In genomic region chr4:10461091-10461849, GRCh38 we compare ENCODE assay signal across 8 cellular contexts. TPM values are rescaled to one million over a fixed set of nuclear protein-coding genes. Genes with fewer than 3 reads are reported as not detected.
DNase-seq lines count a peak whose midpoint lies in the region; ATAC-seq, FAIRE-seq and TF ChIP-seq lines count a peak whose summit lies in the region.

No MANE protein-coding gene starts in this region.

- H3K79me2 ChIP-seq in astrocyte (ENCODE audit: insufficient read depth, low read length) (peaks cover 5% of the 10 kb centered on the region), smooth muscle cell (ENCODE audit: low read depth) (peaks cover 3% of the 10 kb centered on the region)

- H3K4me3 ChIP-seq in astrocyte (ENCODE audit: insufficient read depth, low read depth, low read length) (peak overlapping the region; percentile 47), iPS DF 6.9 (ENCODE audit: low read length) (peak overlapping the region; percentile 51; the same call in 1 of the 2 replicates), smooth muscle cell (peak overlapping the region; percentile 52)

- H3K4me2 ChIP-seq in astrocyte (ENCODE audit: low read length) (peak overlapping the region; percentile 85), smooth muscle cell (peak overlapping the region; percentile 90)

- H3K27me3 Mint-ChIP-seq in T-helper 17 cell (peaks cover 35% of the 10 kb centered on the region), astrocyte (ENCODE audit: low read depth, unreplicated experiment) (peaks cover 55% of the 10 kb centered on the region)

- TF ChIP-seq CTCF in astrocyte (IDR thresholded peaks at IDR 0.05; ENCODE audit: insufficient read depth, low read depth, low read length) (peak; percentile 51), smooth muscle cell (IDR thresholded peaks at IDR 0.05; ENCODE audit: borderline replicate concordance, insufficient read depth, poor library complexity, severe bottlenecking) (peak; percentile 97)

- H3K9ac ChIP-seq in astrocyte (ENCODE audit: low read length) (no peak overlapping the region), smooth muscle cell (ENCODE audit: low read depth) (no peak overlapping the region)

- H3F3A ChIP-seq in smooth muscle cell (ENCODE audit: low read depth), result peaks cover 5% of the 10 kb centered on the region

- no peak overlapping the region for H3K27ac ChIP-seq in astrocyte (ENCODE audit: low read depth, low read length)
- H3K27ac ChIP-seq in iPS DF 6.9 (ENCODE audit: low read length), result no peak overlapping the region
- no peak overlapping the region for H3K27ac ChIP-seq in smooth muscle cell (ENCODE audit: low read depth)

- H3K36me3 Mint-ChIP-seq in T-helper 17 cell (ENCODE audit: low read depth) (no peaks in the 10 kb centered on the region), astrocyte (ENCODE audit: low read depth, unreplicated experiment) (peaks cover 9% of the 10 kb centered on the region)

- H3K36me3 ChIP-seq in astrocyte (ENCODE audit: insufficient read depth, low read length) (no peaks in the 10 kb centered on the region), iPS DF 6.9 (ENCODE audit: control insufficient read depth, insufficient read depth, low read length) (no peaks in the 10 kb centered on the region), smooth muscle cell (ENCODE audit: low read depth) (no peaks in the 10 kb centered on the region)

- H3K9me3 Mint-ChIP-seq in astrocyte (ENCODE audit: unreplicated experiment), result peaks cover 19% of the 10 kb centered on the region

- peaks cover 3% of the 10 kb centered on the region for H3K9me3 ChIP-seq in T-helper 17 cell (ENCODE audit: control insufficient read depth, low read length, poor library complexity, severe bottlenecking)
- H3K9me3 ChIP-seq in astrocyte (ENCODE audit: insufficient read depth, low read depth, low read length), result peaks cover 4% of the 10 kb centered on the region
- H3K9me3 ChIP-seq in iPS DF 6.9 (ENCODE audit: control insufficient read depth, insufficient read depth, low read length), result no peaks in the 10 kb centered on the region
- no peaks in the 10 kb centered on the region for H3K9me3 ChIP-seq in smooth muscle cell (replicated peaks; ENCODE audit: low read depth)

- peak overlapping the region; percentile 82 for H3K4me3 Mint-ChIP-seq in T-helper 17 cell
- H3K4me3 Mint-ChIP-seq in astrocyte (ENCODE audit: unreplicated experiment), result peak overlapping the region; percentile 71

- H2AFZ ChIP-seq in astrocyte (ENCODE audit: low read depth, low read length), result peak overlapping the region; percentile 82
- H2AFZ ChIP-seq in smooth muscle cell (ENCODE audit: low read depth), result peak overlapping the region; percentile 94

- DNase-seq in AG08396 (ENCODE audit: low spot score), result peak; percentile 73
- DNase-seq in T-helper 17 cell, result peak; percentile 69 to 74 (median 73)
- DNase-seq in astrocyte (ENCODE audit: low read depth), result peak; percentile 18
- no peak for DNase-seq in iPS DF 6.9 (ENCODE audit: low read depth, low spot score)
- DNase-seq in smooth muscle cell (lab: John Stamatoyannopoulos, UW; ENCODE audit: unreplicated experiment), result peak; percentile 36
- DNase-seq in HCEC 1CT, result no peak

- H4K20me1 ChIP-seq in astrocyte (ENCODE audit: insufficient read depth, low read length) (no peaks in the 10 kb centered on the region), smooth muscle cell (ENCODE audit: low read depth) (no peaks in the 10 kb centered on the region)

- peaks cover 5% of the 10 kb centered on the region for H3K4me1 Mint-ChIP-seq in T-helper 17 cell
- H3K4me1 Mint-ChIP-seq in astrocyte (ENCODE audit: low read depth, unreplicated experiment), result peaks cover 1% of the 10 kb centered on the region

- ATAC-seq in GM19035 (IDR thresholded peaks at IDR 0.05; ENCODE audit: unreplicated experiment) (peak; percentile 63), HG03280 (IDR thresholded peaks at IDR 0.05; ENCODE audit: unreplicated experiment) (peak; percentile 76), T-helper 17 cell (peak; percentile 83)

- H3K4me1 ChIP-seq in astrocyte (ENCODE audit: insufficient read depth, low read length), result peaks cover 7% of the 10 kb centered on the region
- H3K4me1 ChIP-seq in iPS DF 6.9 (ENCODE audit: control insufficient read depth, insufficient read depth, low read length), result no peaks in the 10 kb centered on the region
- H3K4me1 ChIP-seq in smooth muscle cell (ENCODE audit: low read depth), result no peaks in the 10 kb centered on the region

- peaks cover 11% of the 10 kb centered on the region for H3K27me3 ChIP-seq in astrocyte (ENCODE audit: insufficient read depth, low read length)
- peaks cover 53% of the 10 kb centered on the region for H3K27me3 ChIP-seq in iPS DF 6.9 (ENCODE audit: control insufficient read depth, insufficient read depth, low read length)
- H3K27me3 ChIP-seq in smooth muscle cell (ENCODE audit: low read depth), result peaks cover 12% of the 10 kb centered on the region

- no peak overlapping the region for H3K27ac Mint-ChIP-seq in T-helper 17 cell
- no peak overlapping the region for H3K27ac Mint-ChIP-seq in astrocyte (ENCODE audit: unreplicated experiment)

- no CpG with 5 or more reads among the region's 72 CpGs for WGBS in iPS DF 6.9 (ENCODE audit: insufficient coverage, insufficient read length)
- WGBS in smooth muscle cell (ENCODE audit: low lambda C conversion rate), result 5% methylated on average over 71 of the region's 72 CpGs

- no peak for FAIRE-seq in astrocyte (lab: Jason Lieb, UNC)

RNA-seq across cellular contexts. Expression of gene ZNF518B, which starts 4.0 kb away (rescaled TPM):
- 10 to 100 TPM; 16.2 to 24.2 TPM for total RNA-seq in T-helper 17 cell
- total RNA-seq in astrocyte, result 27.6 and 33.1 TPM in 2 replicates
- 81.3 and 119 TPM in 2 replicates for total RNA-seq in smooth muscle cell
- polyA plus RNA-seq in smooth muscle cell, result 9.9 and 14.1 TPM in 2 replicates

Comparison
In these comparisons a context has a peak if more than half of its experiments do, and no peak if none do; other contexts are left out.
1. DNase-seq: peak in AG08396 (single experiment), T-helper 17 cell (3 of 3), astrocyte (single experiment) and smooth muscle cell (single experiment); none in iPS DF 6.9 (single experiment) and HCEC 1CT (single experiment).
2. Peak in every context shown above with its lines, with median percentiles within 50 percentile points of each other: ATAC-seq and H3K4me3 ChIP-seq.